Comparison of ENCODE assay signal across 17 cellular contexts in genomic region chr22:22023581-22024137, GRCh38.
"Had no signal": no experiment of that assay in that cellular context is flagged by ENCODE, and none has a peak within 500 bp of the region (broad histone marks: within the 10 kb centered on the region; RNA-seq: fewer than 3 reads in every experiment).

No MANE protein-coding gene starts in this region.

- H3K27ac Mint-ChIP-seq: naive thymus-derived CD4-positive, alpha-beta T cell had no signal

- ATAC-seq: activated CD8-positive, alpha-beta T cell treated with anti-CD3 and anti-CD28 coated beads, Interleukin-2, amount 10 ng/mL, durations not matched to agents 7 days and 5 days; naive thymus-derived CD4-positive, alpha-beta T cell had no signal

- H3K4me3 ChIP-seq: hepatocyte, right atrium auricular region, skin epidermis had no signal

- H3K9me3 ChIP-seq: neutrophil, right atrium auricular region had no signal

- DNase-seq: activated CD4-positive, alpha-beta T cell treated with anti-CD3 and anti-CD28 coated beads for 48 hours; activated CD8-positive, alpha-beta memory T cell treated with anti-CD3 and anti-CD28 coated beads, Interleukin-2, amount 50 U/mL, for 48 hours; activated CD8-positive, alpha-beta T cell treated with anti-CD3 and anti-CD28 coated beads, Interleukin-2, amount 10 ng/mL, durations not matched to agents 7 days and 5 days; activated naive CD4-positive, alpha-beta T cell; central memory CD4-positive, alpha-beta T cell; cortex of kidney; effector memory CD4-positive, alpha-beta T cell; kidney glomerular epithelial cell; midbrain; naive thymus-derived CD4-positive, alpha-beta T cell; trophoblast cell had no signal

- H3K4me1 Mint-ChIP-seq: naive thymus-derived CD4-positive, alpha-beta T cell had no signal

- H3K4me3 Mint-ChIP-seq: activated CD8-positive, alpha-beta T cell treated with anti-CD3 and anti-CD28 coated beads, Interleukin-2, amount 10 ng/mL, durations not matched to agents 7 days and 5 days; naive thymus-derived CD4-positive, alpha-beta T cell had no signal

- H3K36me3 Mint-ChIP-seq: naive thymus-derived CD4-positive, alpha-beta T cell had no signal

- H3K4me1 ChIP-seq: right atrium auricular region had no signal

- H3K27me3 ChIP-seq: hepatocyte, neutrophil, right atrium auricular region had no signal

- H3K27ac ChIP-seq: epithelial cell of prostate, hepatocyte, neutrophil, right atrium auricular region had no signal

- H3K36me3 ChIP-seq: neutrophil, right atrium auricular region had no signal

- FAIRE-seq: astrocyte had no signal
